In the genomic region with DNA sequence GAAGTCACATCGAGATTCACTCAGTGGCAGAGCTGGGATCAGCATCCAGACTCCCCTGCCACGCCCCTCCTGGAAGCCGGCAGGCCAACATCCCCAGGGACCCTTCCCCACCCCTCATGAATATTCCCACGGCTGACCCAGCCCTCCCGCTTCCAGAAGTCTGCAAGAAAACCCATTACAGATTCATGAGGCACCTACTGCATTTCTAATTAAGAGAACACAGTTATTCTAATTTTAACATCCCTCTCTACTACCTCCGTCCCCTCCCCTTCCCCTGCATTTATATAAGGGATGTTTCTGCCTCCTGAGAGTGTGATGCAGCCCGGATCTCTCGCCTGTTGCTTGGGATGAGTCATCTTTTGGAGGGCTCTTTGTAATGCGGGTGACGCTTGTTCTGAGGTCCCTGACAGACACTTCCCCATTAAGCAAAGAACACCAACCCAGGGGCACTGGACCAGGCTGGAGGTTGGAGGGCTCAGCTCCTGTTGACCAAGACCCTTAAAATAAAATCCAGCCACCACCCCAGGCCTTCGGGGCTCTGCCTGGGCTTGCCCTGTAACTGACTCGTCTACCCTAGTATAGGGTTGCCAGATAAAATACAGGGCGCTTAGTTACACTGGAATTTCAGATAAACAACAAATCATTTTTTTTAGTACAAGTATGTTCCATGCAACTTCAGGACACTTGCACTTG, we compare ENCODE assay signal across 8 cellular contexts.
DNase-seq lines count a peak whose midpoint lies in the region; ATAC-seq lines count a peak whose summit lies in the region.

No MANE protein-coding gene starts in this region.

- no peak overlapping the region for H3K9ac ChIP-seq in iPS-18a (ENCODE audit: low read length)

- H3K27me3 ChIP-seq in iPS-18a (ENCODE audit: control insufficient read depth, insufficient read depth, low read length) = no peaks in the 10 kb centered on the region

- no peaks in the 10 kb centered on the region for H3K9me3 ChIP-seq in iPS-18a (ENCODE audit: control insufficient read depth, low read depth, low read length)

- peak; percentile 82 for DNase-seq in GDM1 (lab: John Stamatoyannopoulos, UW)
- peak; percentile 78 for DNase-seq in SKM-1 (lab: John Stamatoyannopoulos, UW; ENCODE audit: unreplicated experiment)
- DNase-seq in activated CD4-positive, alpha-beta T cell treated with anti-CD3 and anti-CD28 coated beads for 48 hours = no peak
- no peak for DNase-seq in stimulated activated CD4-positive, alpha-beta T cell treated with anti-CD3 and anti-CD28 coated beads, Interleukin-12 subunit alpha, Interleukin-12 subunit beta, amount 100 ng/mL, for 4 hours

- H3K4me3 ChIP-seq in iPS-18a (ENCODE audit: low read length) = no peak overlapping the region

- no peaks in the 10 kb centered on the region for H3K36me3 ChIP-seq in iPS-18a (ENCODE audit: control insufficient read depth, low read depth, low read length)

- ATAC-seq in HG03378 (IDR thresholded peaks at IDR 0.05; ENCODE audit: unreplicated experiment) = peak; percentile 68
- ATAC-seq in GM18858 (IDR thresholded peaks at IDR 0.05; ENCODE audit: unreplicated experiment) = no peak
- no peak for ATAC-seq in HG02571 (IDR thresholded peaks at IDR 0.05; ENCODE audit: unreplicated experiment)

- H3K4me1 ChIP-seq in iPS-18a (ENCODE audit: control insufficient read depth, low read depth, low read length) = peaks cover 27% of the 10 kb centered on the region

- H3K27ac ChIP-seq in iPS-18a (ENCODE audit: low read length) = peak overlapping the region; percentile 5

Comparison
In these comparisons a context has a peak if more than half of its experiments do, and no peak if none do; other contexts are left out.
1. DNase-seq: peak in GDM1 (single experiment) and SKM-1 (single experiment); none in activated CD4-positive, alpha-beta T cell treated with anti-CD3 and anti-CD28 coated beads for 48 hours (single experiment) and stimulated activated CD4-positive, alpha-beta T cell treated with anti-CD3 and anti-CD28 coated beads, Interleukin-12 subunit alpha, Interleukin-12 subunit beta, amount 100 ng/mL, for 4 hours (single experiment).